Comparison of ENCODE assay signal across 8 cellular contexts in genomic region chr1:119646521-119647227, GRCh38. TPM values are rescaled to one million over a fixed set of nuclear protein-coding genes. Genes with fewer than 3 reads are reported as not detected.
DNase-seq lines count a peak whose midpoint lies in the region; ATAC-seq and TF ChIP-seq lines count a peak whose summit lies in the region.

No MANE protein-coding gene starts in this region.

- no peak for DNase-seq in LNCaP clone FGC (ENCODE audit: low read depth)
- no peak for DNase-seq in naive thymus-derived CD8-positive, alpha-beta T cell
- DNase-seq in NCI-H187 (lab: John Stamatoyannopoulos, UW): no peak

- peak overlapping the region in 4 of 11 experiments; percentile 7 to 88 (median 84); a peak in 5 of 22 replicates for H3K27ac ChIP-seq in BLaER1 treated with 17β-estradiol and CSF1 and Interleukin-3, amounts not matched to agents 10 nM and 100 nM
- no peak overlapping the region for H3K27ac ChIP-seq in ectodermal cell (ENCODE audit: insufficient read depth, low read depth, low read length, poor library complexity, severe bottlenecking)

- no peak for TF ChIP-seq CTCF in LNCaP clone FGC (IDR thresholded peaks at IDR 0.05; ENCODE audit: control insufficient read depth, extremely low read depth, insufficient read depth)

- H3K36me3 ChIP-seq in BLaER1 treated with 17β-estradiol and CSF1 and Interleukin-3, amounts not matched to agents 10 nM and 100 nM: peaks cover 0 to 7% (median 2%) of the 10 kb centered on the region in 11 experiments; a peak in 6 of 22 replicates
- no peaks in the 10 kb centered on the region for H3K36me3 ChIP-seq in ectodermal cell (ENCODE audit: control insufficient read depth, insufficient read depth, low read length)

- H3K4me3 ChIP-seq in BLaER1 treated with 17β-estradiol and CSF1 and Interleukin-3, amounts not matched to agents 10 nM and 100 nM: peak overlapping the region; percentile 74 to 93 (median 85); a peak in 19 of 20 replicates
- H3K4me3 ChIP-seq in LNCaP clone FGC (ENCODE audit: low read depth, low read length) (peak overlapping the region; percentile 90), ectodermal cell (ENCODE audit: insufficient read depth, low read depth, low read length) (peak overlapping the region; percentile 98)

- H3K4me1 Mint-ChIP-seq in naive thymus-derived CD8-positive, alpha-beta T cell: peaks cover 2 to 15% (median 10%) of the 10 kb centered on the region in 4 donors

- H3K9ac ChIP-seq in BLaER1 treated with 17β-estradiol and CSF1 and Interleukin-3, amounts not matched to agents 10 nM and 100 nM: peak overlapping the region in 7 of 11 experiments; percentile 83 to 90 (median 88); a peak in 10 of 22 replicates

- peak overlapping the region in 7 of 10 donors; percentile 24 to 77 (median 34) for H3K4me3 Mint-ChIP-seq in naive thymus-derived CD8-positive, alpha-beta T cell

- H3K9me3 Mint-ChIP-seq in naive thymus-derived CD8-positive, alpha-beta T cell: peaks cover 0 to 6% (median 0%) of the 10 kb centered on the region in 9 donors

- whole genome bisulfite sequencing in ectodermal cell, 2 experiments: 13 to 18% methylated on average over 9 to 15 of the region's 15 CpGs

- no peak overlapping the region for H3K27ac Mint-ChIP-seq in naive thymus-derived CD8-positive, alpha-beta T cell

- no peak for ATAC-seq in naive thymus-derived CD8-positive, alpha-beta T cell
- ATAC-seq in GM19452 (IDR thresholded peaks at IDR 0.05; ENCODE audit: unreplicated experiment) (no peak), HG03521 (IDR thresholded peaks at IDR 0.05; ENCODE audit: unreplicated experiment) (no peak), HG03135 (IDR thresholded peaks at IDR 0.05; ENCODE audit: unreplicated experiment) (no peak)

- no peaks in the 10 kb centered on the region for H3K36me3 Mint-ChIP-seq in naive thymus-derived CD8-positive, alpha-beta T cell

- H4K20me1 ChIP-seq in BLaER1 treated with 17β-estradiol and CSF1 and Interleukin-3, amounts not matched to agents 10 nM and 100 nM: peaks cover 0 to 8% (median 0%) of the 10 kb centered on the region in 11 experiments; a peak in 4 of 22 replicates

- peak overlapping the region; percentile 89 to 98 (median 94) for H3K4me2 ChIP-seq in BLaER1 treated with 17β-estradiol and CSF1 and Interleukin-3, amounts not matched to agents 10 nM and 100 nM

- peaks cover 0 to 21% (median 7%) of the 10 kb centered on the region in 11 experiments; a peak in 7 of 22 replicates for H3K27me3 ChIP-seq in BLaER1 treated with 17β-estradiol and CSF1 and Interleukin-3, amounts not matched to agents 10 nM and 100 nM
- peaks cover 28% of the 10 kb centered on the region for H3K27me3 ChIP-seq in ectodermal cell (ENCODE audit: control insufficient read depth, insufficient read depth, low read length, poor library complexity, severe bottlenecking)

- H3K27me3 Mint-ChIP-seq in naive thymus-derived CD8-positive, alpha-beta T cell: peaks cover 26 to 85% (median 55%) of the 10 kb centered on the region in 5 donors

- H3K4me1 ChIP-seq in BLaER1 treated with 17β-estradiol and CSF1 and Interleukin-3, amounts not matched to agents 10 nM and 100 nM: peaks cover 6 to 32% (median 19%) of the 10 kb centered on the region in 10 experiments
- H3K4me1 ChIP-seq in ectodermal cell (ENCODE audit: control insufficient read depth, insufficient read depth, low read length): peaks cover 5% of the 10 kb centered on the region

- POLR2A ChIA-PET in naive thymus-derived CD8-positive, alpha-beta T cell (lab: Charles Lee): no interaction called here

- peaks cover 2 to 7% (median 6%) of the 10 kb centered on the region in 11 experiments; a peak in 15 of 22 replicates for H3K9me3 ChIP-seq in BLaER1 treated with 17β-estradiol and CSF1 and Interleukin-3, amounts not matched to agents 10 nM and 100 nM (replicated peaks in 1 of 11)
- no peaks in the 10 kb centered on the region for H3K9me3 ChIP-seq in ectodermal cell (ENCODE audit: control insufficient read depth, low read length)

RNA-seq across cellular contexts. Expression of gene ZNF697, which starts 1.4 kb away (rescaled TPM):
- 7.2 TPM for polyA plus RNA-seq in ectodermal cell (2013, experiment 1 of 4)
- 8.9 TPM for polyA plus RNA-seq in ectodermal cell (2013, experiment 2 of 4)
- polyA plus RNA-seq in ectodermal cell (2013, experiment 3 of 4): 6.1 TPM
- polyA plus RNA-seq in ectodermal cell (2013, experiment 4 of 4): 6.8 TPM
- total RNA-seq in naive thymus-derived CD8-positive, alpha-beta T cell: under 1 TPM in 1 of 2 experiments, not detected in 1; 0.08 TPM
- not detected for polyA plus RNA-seq in naive thymus-derived CD8-positive, alpha-beta T cell
